Comparison of ENCODE assay signal across 29 cellular contexts in the genomic region with DNA sequence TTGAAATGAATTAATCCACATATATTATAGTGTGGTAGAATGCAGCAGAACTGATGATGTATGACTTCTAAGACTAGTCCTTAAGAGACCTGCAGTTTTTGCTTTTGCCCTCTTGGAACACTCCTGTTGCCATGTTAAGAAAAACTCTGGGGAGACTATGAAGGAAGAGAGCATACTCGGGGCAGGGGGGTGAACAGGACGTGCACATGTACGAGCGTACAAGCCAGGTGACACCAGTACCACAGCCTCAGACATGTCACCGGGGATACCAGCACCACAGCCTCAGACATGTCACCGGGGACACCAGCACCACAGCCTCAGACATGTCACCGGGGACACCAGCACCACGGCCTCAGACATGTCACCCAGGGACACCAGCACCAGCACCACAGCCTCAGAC.
"Had no signal": no experiment of that assay in that cellular context is flagged by ENCODE, and none has a peak within 500 bp of the region (broad histone marks: within the 10 kb centered on the region; RNA-seq: fewer than 3 reads in every experiment).

No MANE protein-coding gene starts in this region.

- H3K27ac ChIP-seq: SK-N-MC, VCaP had no signal

- DNase-seq: activated CD4-positive, alpha-beta T cell treated with anti-CD3 and anti-CD28 coated beads for 4 hours; activated CD8-positive, alpha-beta memory T cell treated with anti-CD3 and anti-CD28 coated beads, Interleukin-2, amount 10 ng/mL, durations not matched to agents 7 days and 5 days; activated effector memory CD4-positive, alpha-beta T cell treated with Interleukin-2 at 50 U/mL for 16 hours; activated naive CD4-positive, alpha-beta T cell; activated T-cell treated with anti-CD3 and anti-CD28 coated beads, Interleukin-2, amount 50 U/mL, for 24 hours; aorta; central memory CD4-positive, alpha-beta T cell; Kasumi-1; NCI-H1105 treated with DMSO at 0.1 percent for 48 hours; NCI-H1436 treated with DMSO at 0.1 percent for 48 hours; NCI-H187; NCI-H2081 treated with DMSO at 0.1 percent for 48 hours; NCI-H2171; NCI-H2227 treated with DMSO at 0.1 percent for 48 hours; NCI-H446 treated with DMSO at 0.1 percent for 48 hours; NCI-H524 treated with DMSO at 0.1 percent for 48 hours; NCI-H82; OCI-M1; RPMI8226; T-cell; T-helper 2 cell; T1000 had no signal

- H3K36me3 Mint-ChIP-seq: activated CD8-positive, alpha-beta memory T cell treated with anti-CD3 and anti-CD28 coated beads, Interleukin-2, amount 10 ng/mL, durations not matched to agents 7 days and 5 days; activated naive CD4-positive, alpha-beta T cell treated with anti-CD3 and anti-CD28 coated beads, Interleukin-2, amount 50 U/mL, for 24 hours; T-cell had no signal

- H3K4me1 Mint-ChIP-seq: activated CD8-positive, alpha-beta memory T cell treated with anti-CD3 and anti-CD28 coated beads, Interleukin-2, amount 10 ng/mL, durations not matched to agents 7 days and 5 days; activated naive CD4-positive, alpha-beta T cell treated with anti-CD3 and anti-CD28 coated beads, Interleukin-2, amount 50 U/mL, for 24 hours had no signal

- H3K27me3 Mint-ChIP-seq: activated naive CD4-positive, alpha-beta T cell treated with anti-CD3 and anti-CD28 coated beads, Interleukin-2, amount 50 U/mL, for 24 hours; activated T-cell treated with anti-CD3 and anti-CD28 coated beads, Interleukin-2, amount 50 U/mL, for 24 hours; T-cell had no signal

- H3K27ac Mint-ChIP-seq: activated CD8-positive, alpha-beta memory T cell treated with anti-CD3 and anti-CD28 coated beads, Interleukin-2, amount 10 ng/mL, durations not matched to agents 7 days and 5 days; activated naive CD4-positive, alpha-beta T cell treated with anti-CD3 and anti-CD28 coated beads, Interleukin-2, amount 50 U/mL, for 24 hours; activated T-cell treated with anti-CD3 and anti-CD28 coated beads, Interleukin-2, amount 50 U/mL, for 24 hours; activated T-helper 1 cell treated with anti-CD3 and anti-CD28 coated beads, Interleukin-12 subunit alpha, Interleukin-12 subunit beta, Interleukin-2, Interleukin-4 antibody, amounts not matched to agents 30 ng/mL and 10 ng/mL and 1 ng/mL, durations not matched to agents 14 hours and 24 hours and 36 hours; T-cell had no signal

- H3K9me3 Mint-ChIP-seq: activated naive CD4-positive, alpha-beta T cell treated with anti-CD3 and anti-CD28 coated beads, Interleukin-2, amount 50 U/mL, for 24 hours; activated T-cell treated with anti-CD3 and anti-CD28 coated beads, Interleukin-2, amount 50 U/mL, for 24 hours; activated T-helper 1 cell treated with anti-CD3 and anti-CD28 coated beads, Interleukin-12 subunit alpha, Interleukin-12 subunit beta, Interleukin-2, Interleukin-4 antibody, amounts not matched to agents 30 ng/mL and 10 ng/mL and 1 ng/mL, durations not matched to agents 14 hours and 24 hours and 36 hours; T-cell had no signal

- H3K4me3 Mint-ChIP-seq: activated CD8-positive, alpha-beta memory T cell treated with anti-CD3 and anti-CD28 coated beads, Interleukin-2, amount 10 ng/mL, durations not matched to agents 7 days and 5 days; activated naive CD4-positive, alpha-beta T cell treated with anti-CD3 and anti-CD28 coated beads, Interleukin-2, amount 50 U/mL, for 24 hours; activated T-cell treated with anti-CD3 and anti-CD28 coated beads, Interleukin-2, amount 50 U/mL, for 24 hours; activated T-helper 1 cell treated with anti-CD3 and anti-CD28 coated beads, Interleukin-12 subunit alpha, Interleukin-12 subunit beta, Interleukin-2, Interleukin-4 antibody, amounts not matched to agents 30 ng/mL and 10 ng/mL and 1 ng/mL, durations not matched to agents 14 hours and 24 hours and 36 hours; T-cell had no signal

- H3K4me3 ChIP-seq: SK-N-MC had no signal

- ATAC-seq: activated CD4-positive, CD25-positive, alpha-beta regulatory T cell treated with anti-CD3 and anti-CD28 coated beads, Interleukin-2, amount 50 U/mL, for 24 hours; activated CD8-positive, alpha-beta memory T cell treated with anti-CD3 and anti-CD28 coated beads, Interleukin-2, amount 10 ng/mL, durations not matched to agents 7 days and 5 days; Panc1; Right ventricle myocardium inferior; T-cell had no signal
